ENCODE assay signal across 12 cellular contexts in the genomic region with DNA sequence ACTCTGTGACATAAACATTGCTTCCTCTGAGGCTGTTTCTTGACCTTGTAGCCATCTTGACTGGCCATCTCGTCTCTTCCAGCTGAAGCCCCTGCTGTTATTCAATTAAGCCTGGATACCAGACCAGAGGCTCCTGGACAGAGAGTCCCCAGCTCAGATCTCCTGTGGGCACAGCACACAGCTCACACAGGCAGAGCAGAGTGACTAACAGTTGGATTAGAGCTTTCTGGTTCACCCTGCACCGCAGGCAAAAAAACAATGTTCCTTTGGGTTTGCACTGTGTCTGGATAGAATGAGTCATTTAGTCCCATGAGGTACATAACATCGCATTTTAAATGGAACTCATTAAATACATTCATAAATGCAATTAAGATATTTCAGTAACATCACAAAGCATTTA. TPM values are rescaled to one million over a fixed set of nuclear protein-coding genes. Genes with fewer than 3 reads are reported as not detected.
A peak's percentile ranks its signal among the peaks of the same experiment; 100 is the strongest.
DNase-seq lines count a peak whose midpoint lies in the region; ATAC-seq, FAIRE-seq and TF ChIP-seq lines count a peak whose summit lies in the region.
"Had no signal": no experiment of that assay in that cellular context is flagged by ENCODE, and none has a peak within 500 bp of the region (broad histone marks: within the 10 kb centered on the region; RNA-seq: fewer than 3 reads in every experiment).

No MANE protein-coding gene starts in this region.

- no peak overlapping the region for H3K4me3 Mint-ChIP-seq in glutamatergic neuron (ENCODE audit: unreplicated experiment)

- no peak overlapping the region for H3K27ac Mint-ChIP-seq in glutamatergic neuron (ENCODE audit: unreplicated experiment)

- no peaks in the 10 kb centered on the region for H3K36me3 Mint-ChIP-seq in glutamatergic neuron (ENCODE audit: unreplicated experiment)

- no peak for TF ChIP-seq CTCF in glutamatergic neuron (IDR thresholded peaks at IDR 0.05; ENCODE audit: partially characterized antibody, unreplicated experiment)

- POLR2A ChIA-PET in HEK293T (lab: Yijun Ruan, JAX) = no interaction called here

- no peak for FAIRE-seq in urothelium cell line (lab: Jason Lieb, UNC)

- CTCF ChIA-PET in HEK293T (lab: Yijun Ruan, JAX) = no interaction called here

- ATAC-seq in GM18520 (IDR thresholded peaks at IDR 0.05; ENCODE audit: unreplicated experiment) = no peak
- ATAC-seq: psoas muscle had no signal

- no peaks in the 10 kb centered on the region for H3K9me3 Mint-ChIP-seq in glutamatergic neuron (ENCODE audit: unreplicated experiment)

- no peaks in the 10 kb centered on the region for H3K27me3 Mint-ChIP-seq in glutamatergic neuron (ENCODE audit: unreplicated experiment)

- peak; percentile 12 for DNase-seq in HEK293T (ENCODE audit: extremely low spot score)
- DNase-seq in amniotic epithelial cell (ENCODE audit: low read depth) = peak; percentile 67
- DNase-seq in glomerular visceral epithelial cell (ENCODE audit: extremely low spot score) = peak; percentile 54
- DNase-seq in urothelium cell line (ENCODE audit: low spot score) = peak; percentile 67
- DNase-seq in glutamatergic neuron = no peak
- no peak for DNase-seq in NCI-H2227 (lab: John Stamatoyannopoulos, UW; ENCODE audit: unreplicated experiment)
- DNase-seq: activated CD4-positive, alpha-beta T cell treated with anti-CD3 and anti-CD28 coated beads, Interleukin-2, amount 50 U/mL, for 48 hours; erythroblast; MV-4-11; NCI-H526 treated with DMSO at 0.1 percent for 48 hours; psoas muscle had no signal

- peaks cover 3% of the 10 kb centered on the region for H3K4me1 Mint-ChIP-seq in glutamatergic neuron (ENCODE audit: low read depth, unreplicated experiment)

TF ChIP-seq in HEK293T, 16 proteins besides CTCF, POLR2A, EP300 and RAD21:
- no peak for TF ChIP-seq ZNF384 (IDR thresholded peaks at IDR 0.05)
- no peak for TF ChIP-seq SUZ12 (IDR thresholded peaks at IDR 0.05)
- no peak for TF ChIP-seq FOXA1 (IDR thresholded peaks at IDR 0.05)
- TF ChIP-seq BHLHE40 (IDR thresholded peaks at IDR 0.05; ENCODE audit: borderline replicate concordance) = no peak
- TF ChIP-seq HDGF (IDR thresholded peaks at IDR 0.05; ENCODE audit: borderline replicate concordance) = no peak

RNA-seq across cellular contexts. Expression of a gene that starts 33.4 kb away (rescaled TPM):
- total RNA-seq in glutamatergic neuron (ENCODE audit: unreplicated experiment) = not detected

Comparison
In these comparisons a context has a peak if more than half of its experiments do, and no peak if none do; other contexts are left out.
1. DNase-seq: peak in HEK293T (single experiment), amniotic epithelial cell (single experiment), glomerular visceral epithelial cell (single experiment) and urothelium cell line (single experiment); none in glutamatergic neuron (single experiment) and NCI-H2227 (single experiment).